ENCODE assay signal across 8 cellular contexts in genomic region chr1:16155537-16156410, GRCh38. TPM values are rescaled to one million over a fixed set of nuclear protein-coding genes. Genes with fewer than 3 reads are reported as not detected.
DNase-seq lines count a peak whose midpoint lies in the region; ATAC-seq, FAIRE-seq and TF ChIP-seq lines count a peak whose summit lies in the region.

TSS of gene EPHA2 (minus strand) at chr1:16156069. CDS start at chr1:16155932, 137 bp downstream.

- H3K36me3 Mint-ChIP-seq in activated naive CD4-positive, alpha-beta T cell treated with anti-CD3 and anti-CD28 coated beads for 36 hours (ENCODE audit: low read depth), result no peaks in the 10 kb centered on the region

- POLR2A ChIA-PET in RWPE1 (lab: Yijun Ruan, JAX; ENCODE audit: low non-redundant PET), result interaction anchor here (0.6 to 1.4 kb wide), 4 partner anchors 10 to 26 kb away, joined by 4 to 6 read pairs (median 5); no protein-coding TSS in a partner anchor

- peaks cover 2% of the 10 kb centered on the region for H3K27me3 Mint-ChIP-seq in activated naive CD4-positive, alpha-beta T cell treated with anti-CD3 and anti-CD28 coated beads for 36 hours (ENCODE audit: low read depth)

- H3K36me3 ChIP-seq in left lung (peaks cover 0 to under 1% of the 10 kb centered on the region in 2 donors), stomach (peaks cover 0 to 4% (median 0%) of the 10 kb centered on the region in 4 donors)

- WGBS in stomach, 5 donors, result 2 to 9% (median 4%) methylated on average over 36 to 89 of the region's 89 CpGs

- TF ChIP-seq POLR2A in stomach (IDR thresholded peaks at IDR 0.05), result peak in 2 of 4 donors; percentile 83 to 95

- CTCF ChIA-PET in activated naive CD4-positive, alpha-beta T cell treated with anti-CD3 and anti-CD28 coated beads for 36 hours (lab: Charles Lee), result interaction anchor here (1.0 to 1.5 kb wide), 3 partner anchors 32 to 76 kb away, joined by 3 to 4 read pairs (median 3); no protein-coding TSS in a partner anchor
- CTCF ChIA-PET in RWPE1 (lab: Yijun Ruan, JAX), result interaction anchor here (0.7 to 2.7 kb wide), 6 partner anchors 11 to 76 kb away, joined by 3 to 14 read pairs (median 4); no protein-coding TSS in a partner anchor

- H3K27me3 ChIP-seq in left lung, result peaks cover 0 to 24% of the 10 kb centered on the region in 2 donors
- peaks cover 0 to 9% (median 0%) of the 10 kb centered on the region in 3 donors for H3K27me3 ChIP-seq in stomach

- H3K4me3 Mint-ChIP-seq in activated naive CD4-positive, alpha-beta T cell treated with anti-CD3 and anti-CD28 coated beads for 36 hours, result peak within 1 kb of the TSS; percentile 53

- peak within 1 kb of the TSS; percentile 99 for H3K27ac ChIP-seq in RWPE1
- peak within 1 kb of the TSS; percentile 87 to 89 for H3K27ac ChIP-seq in left lung
- H3K27ac ChIP-seq in stomach, result peak within 1 kb of the TSS; percentile 87 to 95 (median 92)

- no peak for FAIRE-seq in GM19239 (lab: Jason Lieb, UNC)

- no peaks in the 10 kb centered on the region for H3K9me3 Mint-ChIP-seq in activated naive CD4-positive, alpha-beta T cell treated with anti-CD3 and anti-CD28 coated beads for 36 hours

- DNase-seq in activated naive CD4-positive, alpha-beta T cell treated with anti-CD3 and anti-CD28 coated beads for 36 hours, result no peak
- DNase-seq in activated naive CD4-positive, alpha-beta T cell (lab: John Stamatoyannopoulos, UW), result no peak
- peak; percentile 91 for DNase-seq in RWPE1 (ENCODE audit: low spot score)
- peak; percentile 21 for DNase-seq in effector CD8-positive, alpha-beta T cell (lab: John Stamatoyannopoulos, UW)
- peak; percentile 91 to 94 for DNase-seq in left lung
- peak; percentile 95 for DNase-seq in stomach
- no peak for DNase-seq in GM19239 (ENCODE audit: insufficient read length, low spot score)
- DNase-seq in NK-92 treated with Interleukin-12 subunit alpha and Interleukin-12 subunit beta, amount 100 ng/mL, for 24 hours (lab: John Stamatoyannopoulos, UW), result no peak

- TF ChIP-seq EP300 in stomach (IDR thresholded peaks at IDR 0.05), result no peak

- H3K27ac Mint-ChIP-seq in activated naive CD4-positive, alpha-beta T cell treated with anti-CD3 and anti-CD28 coated beads for 36 hours, result no peak within 1 kb of the TSS

- H3K4me1 ChIP-seq in left lung, result peaks cover 33 to 66% of the 10 kb centered on the region in 2 donors
- peaks cover 53 to 70% (median 59%) of the 10 kb centered on the region in 4 donors for H3K4me1 ChIP-seq in stomach

- peak; percentile 72 for ATAC-seq in left lung

- TF ChIP-seq CTCF in RWPE1 (conservative IDR thresholded peaks at IDR 0.05; ENCODE audit: low read depth) (no peak), left lung (IDR thresholded peaks at IDR 0.05) (no peak), stomach (IDR thresholded peaks at IDR 0.05) (no peak)

- H3K4me3 ChIP-seq in left lung, result peak within 1 kb of the TSS; percentile 65 to 84
- peak within 1 kb of the TSS; percentile 56 to 80 (median 66) for H3K4me3 ChIP-seq in stomach

- H3K4me1 Mint-ChIP-seq in activated naive CD4-positive, alpha-beta T cell treated with anti-CD3 and anti-CD28 coated beads for 36 hours (ENCODE audit: low read depth), result peaks cover 44% of the 10 kb centered on the region

- intact Hi-C loops in activated naive CD4-positive, alpha-beta T cell treated with anti-CD3 and anti-CD28 coated beads for 36 hours (cut with micrococcal nuclease), result no loop called here
- intact Hi-C loops in left lung (cut with DNase I), result no loop called here
- intact Hi-C loops in stomach (cut with DNase I; ENCODE audit: low total_unique reads), result no loop called here

- no peaks in the 10 kb centered on the region for H3K9me3 ChIP-seq in left lung
- H3K9me3 ChIP-seq in stomach, result no peaks in the 10 kb centered on the region

RNA-seq across cellular contexts. Expression of gene EPHA2, which starts in this region (rescaled TPM):
- under 1 TPM; 0.29 to 0.54 TPM for total RNA-seq in activated naive CD4-positive, alpha-beta T cell treated with anti-CD3 and anti-CD28 coated beads for 36 hours
- total RNA-seq in left lung (10 to 100 TPM; 36.9 to 62.6 TPM), stomach (100 to 1,000 TPM in 1 of 5 donors, 10 to 100 TPM in 3, 1 to 10 TPM in 1; 6.7 to 200 (median 42.7) TPM)
- polyA plus RNA-seq in stomach, result 10 to 100 TPM in 2 of 3 donors, 1 to 10 TPM in 1; 4.6 to 30.4 (median 11.0) TPM

Comparison
In these comparisons a context has a peak if more than half of its experiments do, and no peak if none do; other contexts are left out.
1. RNA of gene EPHA2 (total RNA-seq): 36.9 to 62.6 TPM in left lung and 6.7 to 200 TPM in stomach; 0.29 to 0.54 TPM in activated naive CD4-positive, alpha-beta T cell treated with anti-CD3 and anti-CD28 coated beads for 36 hours; every median in the first group is over 4 times any median in the second.
2. DNase-seq: peak in RWPE1 (single experiment), effector CD8-positive, alpha-beta T cell (single experiment), left lung (2 of 2) and stomach (single experiment); none in activated naive CD4-positive, alpha-beta T cell treated with anti-CD3 and anti-CD28 coated beads for 36 hours (single experiment), activated naive CD4-positive, alpha-beta T cell (0 of 4), GM19239 (single experiment) and NK-92 treated with Interleukin-12 subunit alpha and Interleukin-12 subunit beta, amount 100 ng/mL, for 24 hours (single experiment).
3. Peak in every context shown above with its lines, with median percentiles within 50 percentile points of each other: H3K27ac ChIP-seq.